8 cellular contexts compared by ENCODE assay signal in genomic region chr17:64028874-64029464, GRCh38. TPM values are rescaled to one million over a fixed set of nuclear protein-coding genes. Genes with fewer than 3 reads are reported as not detected.
DNase-seq lines count a peak whose midpoint lies in the region; ATAC-seq and TF ChIP-seq lines count a peak whose summit lies in the region.

No MANE protein-coding gene starts in this region.

- H3K4me3 Mint-ChIP-seq in activated CD4-positive, alpha-beta T cell treated with anti-CD3 and anti-CD28 coated beads for 36 hours = no peak overlapping the region

- H3K9ac ChIP-seq in colonic mucosa (ENCODE audit: low read depth in 2 of 2, low read length in 2 of 2) = no peak overlapping the region

- H3K9me3 ChIP-seq in colonic mucosa = no peaks in the 10 kb centered on the region

- H3K27me3 ChIP-seq in colonic mucosa = no peaks in the 10 kb centered on the region

- H3K36me3 ChIP-seq in colonic mucosa = no peaks in the 10 kb centered on the region

- H3K27ac Mint-ChIP-seq in activated CD4-positive, alpha-beta T cell treated with anti-CD3 and anti-CD28 coated beads for 36 hours = no peak overlapping the region

- H3K27me3 Mint-ChIP-seq in activated CD4-positive, alpha-beta T cell treated with anti-CD3 and anti-CD28 coated beads for 36 hours = no peaks in the 10 kb centered on the region

- in situ Hi-C loops in ACHN (cut with HindIII; ENCODE audit: low pct_ligation_motif_present, low pct_unique_long_range_greater_than_20kb, low sequenced_read_pairs) = loop anchor here (25.0 kb wide), 1 partner anchor 233 kb away; the partner anchor contains the start of gene TEX2

- no peak for ATAC-seq in activated CD4-positive, alpha-beta T cell treated with anti-CD3 and anti-CD28 coated beads for 36 hours
- ATAC-seq in HG02884 (IDR thresholded peaks at IDR 0.05; ENCODE audit: unreplicated experiment) = no peak

- no peak overlapping the region for H3K4me3 ChIP-seq in colonic mucosa

- CTCF ChIA-PET in activated CD4-positive, alpha-beta T cell treated with anti-CD3 and anti-CD28 coated beads for 36 hours (lab: Charles Lee) = interaction anchor here (0.6 to 9.1 kb wide), 60 partner anchors 8 to 942 kb away, joined by 3 to 362 read pairs (median 6); partner anchors contain the start of genes ERN1, GH1, GH2 and ICAM2

- intact Hi-C loops in activated CD4-positive, alpha-beta T cell treated with anti-CD3 and anti-CD28 coated beads for 36 hours (cut with DNase I, micrococcal nuclease) = loop anchor here (1.0 to 2.0 kb wide), 2 partner anchors 104 to 254 kb away; no protein-coding TSS in a partner anchor
- intact Hi-C loops in colonic mucosa (cut with DNase I) = loop anchor here (10.0 kb wide), 1 partner anchor 114 kb away; the partner anchor contains the start of genes CSHL1 and GH1

- POLR2A ChIA-PET in activated CD4-positive, alpha-beta T cell treated with anti-CD3 and anti-CD28 coated beads for 36 hours (lab: Charles Lee) = interaction anchor here (0.6 to 1.7 kb wide), 5 partner anchors 33 to 176 kb away, joined by 3 to 8 read pairs (median 3); no protein-coding TSS in a partner anchor

- peaks cover 8% of the 10 kb centered on the region for H3K4me1 ChIP-seq in colonic mucosa

- peak; percentile 77 for TF ChIP-seq CTCF in colonic mucosa (IDR thresholded peaks at IDR 0.05)

- peak; percentile 73 for DNase-seq in ACHN
- peak; percentile 22 for DNase-seq in GM19240 (ENCODE audit: insufficient read length, low spot score)
- DNase-seq in NCI-H345 treated with DMSO at 0.1 percent for 48 hours (lab: John Stamatoyannopoulos, UW; ENCODE audit: unreplicated experiment) = peak; percentile 27
- DNase-seq in activated CD4-positive, alpha-beta T cell treated with anti-CD3 and anti-CD28 coated beads for 36 hours = peak; percentile 86
- DNase-seq in colonic mucosa = peak; percentile 72
- DNase-seq in medulla oblongata (ENCODE audit: extremely low spot score) = peak; percentile 74
- DNase-seq in stimulated activated CD8-positive, alpha-beta memory T cell treated with anti-CD3 and anti-CD28 coated beads, Interleukin-4, amount 100 ng/mL, for 1 hour (ENCODE audit: low read depth in 2 of 2, low spot score in 1 of 2) = peak; percentile 31 to 57

- H3K9me3 Mint-ChIP-seq in activated CD4-positive, alpha-beta T cell treated with anti-CD3 and anti-CD28 coated beads for 36 hours (ENCODE audit: low read depth) = no peaks in the 10 kb centered on the region

- peaks cover 35% of the 10 kb centered on the region for H3K4me1 Mint-ChIP-seq in activated CD4-positive, alpha-beta T cell treated with anti-CD3 and anti-CD28 coated beads for 36 hours

- no peaks in the 10 kb centered on the region for H3K36me3 Mint-ChIP-seq in activated CD4-positive, alpha-beta T cell treated with anti-CD3 and anti-CD28 coated beads for 36 hours (ENCODE audit: low read depth)

- no peak overlapping the region for H3K27ac ChIP-seq in colonic mucosa

RNA-seq across cellular contexts. Expression of gene ICAM2, which starts 8.5 kb away (rescaled TPM):
- total RNA-seq in activated CD4-positive, alpha-beta T cell treated with anti-CD3 and anti-CD28 coated beads for 36 hours = 10 to 100 TPM; 46.6 to 49.0 TPM
- total RNA-seq in colonic mucosa = 1 to 10 TPM; 9.2 to 9.5 TPM

RNA-seq across cellular contexts. Expression of gene PRR29, which starts 30.8 kb away (rescaled TPM):
- total RNA-seq in activated CD4-positive, alpha-beta T cell treated with anti-CD3 and anti-CD28 coated beads for 36 hours = 1 to 10 TPM; 1.0 to 1.5 TPM
- total RNA-seq in colonic mucosa = under 1 TPM in 1 of 2 donors, not detected in 1; 0.16 TPM

RNA-seq across cellular contexts. Expression of gene SCN4A, which starts 56.3 kb away (rescaled TPM):
- total RNA-seq in activated CD4-positive, alpha-beta T cell treated with anti-CD3 and anti-CD28 coated beads for 36 hours = under 1 TPM; 0.21 to 0.50 TPM
- total RNA-seq in colonic mucosa = under 1 TPM; 0.07 to 0.27 TPM

Comparison
In these comparisons a context has a peak if more than half of its experiments do, and no peak if none do; other contexts are left out.
1. DNase-seq: peak in every context shown above with its lines; median percentile 86 in activated CD4-positive, alpha-beta T cell treated with anti-CD3 and anti-CD28 coated beads for 36 hours; 74 in medulla oblongata; 73 in ACHN; 72 in colonic mucosa; 44 in stimulated activated CD8-positive, alpha-beta memory T cell treated with anti-CD3 and anti-CD28 coated beads, Interleukin-4, amount 100 ng/mL, for 1 hour; 27 in NCI-H345 treated with DMSO at 0.1 percent for 48 hours; 22 in GM19240.
2. RNA of gene ICAM2, which starts 8.5 kb away (total RNA-seq): 46.6 to 49.0 TPM in activated CD4-positive, alpha-beta T cell treated with anti-CD3 and anti-CD28 coated beads for 36 hours; 9.2 to 9.5 TPM in colonic mucosa; every median in the first group is over 4 times any median in the second.